10 cellular contexts compared by ENCODE assay signal in the genomic region with DNA sequence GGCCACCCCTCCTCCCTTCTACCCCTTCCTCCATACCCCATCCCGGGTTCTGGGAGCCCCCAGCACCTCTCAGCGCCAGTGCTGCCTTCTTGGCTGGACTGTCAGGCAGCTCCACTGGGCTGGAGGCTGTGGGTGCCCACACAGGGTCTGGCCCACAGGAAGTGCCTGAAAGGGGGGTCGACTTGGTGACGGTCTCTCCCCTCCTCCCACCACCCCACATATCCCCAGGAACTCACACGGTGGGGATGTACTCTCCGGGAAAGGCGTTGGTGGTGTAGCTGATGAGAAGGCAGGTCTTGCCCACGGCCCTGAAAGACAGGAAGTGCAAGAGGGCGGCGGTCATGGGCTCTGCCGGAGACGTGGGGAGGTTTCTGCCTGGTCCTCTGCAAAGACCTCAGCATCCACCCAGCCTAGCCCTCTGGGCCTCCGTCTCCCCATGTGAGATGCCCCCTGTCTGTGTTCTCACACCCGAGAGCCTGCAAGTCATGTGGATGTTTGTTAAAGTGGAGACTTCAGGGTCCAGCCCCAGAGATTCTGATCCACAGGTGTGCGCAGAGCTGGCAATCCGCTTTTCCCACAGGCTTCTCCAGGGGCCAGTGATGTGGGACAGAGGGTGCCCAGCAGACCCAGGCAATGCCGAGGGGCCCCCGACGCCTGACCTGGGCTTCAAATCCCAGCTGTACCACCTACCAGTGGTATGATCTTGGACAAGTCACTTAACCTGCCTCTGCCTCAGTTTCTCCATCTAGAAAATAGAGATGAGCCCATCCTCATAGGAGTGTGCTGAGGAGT. TPM values are rescaled to one million over a fixed set of nuclear protein-coding genes. Genes with fewer than 3 reads are reported as not detected.
DNase-seq lines count a peak whose midpoint lies in the region; ATAC-seq, FAIRE-seq and TF ChIP-seq lines count a peak whose summit lies in the region.
"Had no signal": no experiment of that assay in that cellular context is flagged by ENCODE, and none has a peak within 500 bp of the region (broad histone marks: within the 10 kb centered on the region; RNA-seq: fewer than 3 reads in every experiment).

No MANE protein-coding gene starts in this region.

- no peak overlapping the region for H2AK5ac ChIP-seq in H1 (ENCODE audit: low read depth, low read length)

- TF ChIP-seq EP300 in H1 (IDR thresholded peaks at IDR 0.05; ENCODE audit: borderline replicate concordance in 1 of 2, low read depth in 2 of 2, low read length in 2 of 2) = no peak

- no peak for TF ChIP-seq CTCF in H1 (IDR thresholded peaks at IDR 0.05; ENCODE audit: control extremely low read depth in 1 of 3, insufficient read depth in 1 of 3, low read depth in 1 of 3, low read length in 3 of 3)
- TF ChIP-seq CTCF in Caco-2 (IDR thresholded peaks at IDR 0.05; ENCODE audit: insufficient read depth in 1 of 2, low read depth in 1 of 2, low read length in 1 of 2, severe bottlenecking in 1 of 2, unreplicated experiment in 1 of 2) = no peak

- no peak overlapping the region for H4K5ac ChIP-seq in H1 (ENCODE audit: insufficient read length, low read depth, low read length)

- TF ChIP-seq RAD21 in H1 (IDR thresholded peaks at IDR 0.05 in 1 of 2, conservative IDR thresholded peaks at IDR 0.05 in 1 of 2; ENCODE audit: low read depth in 2 of 2, low read length in 2 of 2) = no peak

- no peak overlapping the region for H3K4me2 ChIP-seq in H1 (ENCODE audit: insufficient read depth in 1 of 2, low read depth in 2 of 2, low read length in 2 of 2)

- H3K9me3 Mint-ChIP-seq in T-cell (no peaks in the 10 kb centered on the region), Caco-2 (ENCODE audit: unreplicated experiment) (no peaks in the 10 kb centered on the region)
- no peaks in the 10 kb centered on the region for H3K9me3 Mint-ChIP-seq in stimulated activated naive B cell treated with anti-CD40 and anti-IgM and Interleukin-4, amounts not matched to agents 10 μg/mL and 1 μg/mL and 100 μg/mL, for 72 hours

- H3K27ac ChIP-seq in H1 (ENCODE audit: low read depth, low read length) = no peak overlapping the region

- H2BK120ac ChIP-seq in H1 (replicated peaks; ENCODE audit: low read depth, low read length) = no peak overlapping the region

- POLR2A ChIA-PET in T-cell (lab: Charles Lee) (interaction anchor here (0.6 to 1.0 kb wide), 3 partner anchors 18 to 172 kb away, joined by 3 read pairs; no protein-coding TSS in a partner anchor), H1 (lab: Charles Lee; ENCODE audit: partially characterized antibody) (interaction anchor here (2.3 kb wide), 1 partner anchor 16 kb away, joined by 7 read pairs; no protein-coding TSS in a partner anchor), Caco-2 (lab: Charles Lee) (no interaction called here)

- peak; percentile 55 for DNase-seq in activated CD4-positive, CD25-positive, alpha-beta regulatory T cell treated with anti-CD3 and anti-CD28 coated beads, Interleukin-2, amount 50 U/mL, for 72 hours
- peak in 12 of 34 experiments; percentile 33 to 60 (median 43) for DNase-seq in T-cell
- no peak for DNase-seq in H1 (ENCODE audit: low read depth in 1 of 2, low spot score in 2 of 2)
- no peak for DNase-seq in stimulated activated naive B cell treated with anti-CD40 and anti-IgM and Interleukin-4, amounts not matched to agents 10 μg/mL and 1 μg/mL and 100 μg/mL, for 72 hours
- no peak for DNase-seq in GM19240 (ENCODE audit: insufficient read length, low spot score)
- DNase-seq in Caco-2 = no peak

- no peak overlapping the region for H4K8ac ChIP-seq in H1 (ENCODE audit: extremely low read depth, insufficient read depth, low read length)

- no peak overlapping the region for H3K56ac ChIP-seq in H1 (replicated peaks; ENCODE audit: insufficient read length, low read depth, low read length)

- intact Hi-C loops in Caco-2 (cut with micrococcal nuclease; ENCODE audit: unreplicated experiment) = no loop called here

- FAIRE-seq in H1 (lab: Jason Lieb, UNC) = no peak

- H3K79me1 ChIP-seq in H1 (ENCODE audit: low read depth, low read length) = no peaks in the 10 kb centered on the region

- H3K4me3 Mint-ChIP-seq in T-cell = peak overlapping the region; percentile 93 to 97 (median 96)
- H3K4me3 Mint-ChIP-seq in stimulated activated naive B cell treated with anti-CD40 and anti-IgM and Interleukin-4, amounts not matched to agents 10 μg/mL and 1 μg/mL and 100 μg/mL, for 72 hours = peak overlapping the region; percentile 93 to 96
- no peak overlapping the region for H3K4me3 Mint-ChIP-seq in Caco-2 (ENCODE audit: unreplicated experiment)

- WGBS in H1 (ENCODE audit: extremely low coverage in 1 of 2, insufficient coverage in 1 of 2, insufficient read length in 1 of 2, insufficient replicate concordance in 2 of 2, low coverage in 1 of 2, low lambda C conversion rate in 2 of 2, missing lambda C conversion rate in 1 of 2), 2 experiments = 82% methylated on average over 19 of the region's 19 CpGs; no CpG with 5 or more reads in 1 of the 2 experiments

- no peak overlapping the region for H3K4ac ChIP-seq in H1 (replicated peaks; ENCODE audit: insufficient read length, low read depth, low read length)

- no peaks in the 10 kb centered on the region for H3K27me3 ChIP-seq in H1 (replicated peaks in 1 of 4; ENCODE audit: control insufficient read depth in 3 of 4, extremely low read depth in 1 of 4, insufficient read depth in 3 of 4, low read length in 3 of 4)
- no peaks in the 10 kb centered on the region; the same call in 1 of the 2 replicates for H3K27me3 ChIP-seq in Caco-2 (replicated peaks; ENCODE audit: control insufficient read depth, insufficient read depth, low read length)

- no peak overlapping the region for H2BK15ac ChIP-seq in H1 (ENCODE audit: low read length)

- no peak overlapping the region for H2AFZ ChIP-seq in H1 (ENCODE audit: low read length)

- TF ChIP-seq POLR2A in H1 (IDR thresholded peaks at IDR 0.05; ENCODE audit: control extremely low read depth in 1 of 2, low read depth in 2 of 2, low read length in 2 of 2) = no peak

- H3K36me3 Mint-ChIP-seq in T-cell (peaks cover 29% of the 10 kb centered on the region), Caco-2 (ENCODE audit: insufficient read depth, unreplicated experiment) (no peaks in the 10 kb centered on the region)
- peaks cover 53 to 64% of the 10 kb centered on the region in 2 donors for H3K36me3 Mint-ChIP-seq in stimulated activated naive B cell treated with anti-CD40 and anti-IgM and Interleukin-4, amounts not matched to agents 10 μg/mL and 1 μg/mL and 100 μg/mL, for 72 hours

- H3K9ac ChIP-seq in H1 (replicated peaks in 1 of 4; ENCODE audit: extremely low read depth in 1 of 4, low read depth in 3 of 4, low read length in 3 of 4) = no peak overlapping the region

- H3K27me3 Mint-ChIP-seq in T-cell (no peaks in the 10 kb centered on the region), Caco-2 (ENCODE audit: insufficient read depth, unreplicated experiment) (peaks cover 4% of the 10 kb centered on the region)
- no peaks in the 10 kb centered on the region for H3K27me3 Mint-ChIP-seq in stimulated activated naive B cell treated with anti-CD40 and anti-IgM and Interleukin-4, amounts not matched to agents 10 μg/mL and 1 μg/mL and 100 μg/mL, for 72 hours

- no peak overlapping the region for H3K4me3 ChIP-seq in H1 (ENCODE audit: extremely low read depth in 1 of 4, insufficient read depth in 2 of 4, low read depth in 3 of 4, low read length in 4 of 4)
- H3K4me3 ChIP-seq in Caco-2 (ENCODE audit: low read depth, low read length) = no peak overlapping the region
- H3K4me3 ChIP-seq: HAP-1 had no signal

- H4K20me1 ChIP-seq in H1 (replicated peaks in 1 of 2; ENCODE audit: control insufficient read depth in 1 of 2, insufficient read depth in 2 of 2, low read length in 2 of 2) = no peaks in the 10 kb centered on the region

- H3K9me3 ChIP-seq in H1 (ENCODE audit: insufficient read depth in 2 of 2, low read depth in 1 of 2, low read length in 1 of 2) (no peaks in the 10 kb centered on the region), Caco-2 (no peaks in the 10 kb centered on the region)
- H3K9me3 ChIP-seq: HAP-1 had no signal

- H3K18ac ChIP-seq in H1 (ENCODE audit: extremely low read depth, low read length) = peak overlapping the region; percentile 32; the same call in 1 of the 2 replicates

- no TSS peak for BruUV-seq in Caco-2 (replicated peaks; lab: Mats Ljungman, UMichigan)

- H2BK12ac ChIP-seq in H1 (ENCODE audit: low read depth, low read length) = no peak overlapping the region

- ATAC-seq in activated CD4-positive, CD25-positive, alpha-beta regulatory T cell treated with anti-CD3 and anti-CD28 coated beads, Interleukin-2, amount 50 U/mL, for 24 hours = no peak
- peak in 2 of 4 experiments; percentile 5 to 8 for ATAC-seq in T-cell (replicated peaks in 1 of 4)
- ATAC-seq in stimulated activated naive B cell treated with anti-CD40 and anti-IgM and Interleukin-4, amounts not matched to agents 10 μg/mL and 1 μg/mL and 100 μg/mL, for 72 hours (replicated peaks) = no peak
- no peak for ATAC-seq in HG03565 (IDR thresholded peaks at IDR 0.05; ENCODE audit: unreplicated experiment)

- H3K4me1 Mint-ChIP-seq in T-cell (peaks cover 71 to 82% (median 81%) of the 10 kb centered on the region in 3 donors), Caco-2 (ENCODE audit: low read depth, unreplicated experiment) (no peaks in the 10 kb centered on the region)
- peaks cover 57 to 85% of the 10 kb centered on the region in 2 donors for H3K4me1 Mint-ChIP-seq in stimulated activated naive B cell treated with anti-CD40 and anti-IgM and Interleukin-4, amounts not matched to agents 10 μg/mL and 1 μg/mL and 100 μg/mL, for 72 hours

- CTCF ChIA-PET in T-cell (lab: Charles Lee) (interaction anchor here (0.6 to 4.5 kb wide), 11 partner anchors 10 to 468 kb away, joined by 3 to 63 read pairs (median 5); no protein-coding TSS in a partner anchor), H1 (lab: Charles Lee; ENCODE audit: partially characterized antibody) (interaction anchor here (0.8 to 9.1 kb wide), 7 partner anchors 12 to 231 kb away, joined by 3 to 97 read pairs (median 5); no protein-coding TSS in a partner anchor), Caco-2 (lab: Charles Lee) (no interaction called here)

- H3K79me2 ChIP-seq in H1 (ENCODE audit: control insufficient read depth in 1 of 2, insufficient read depth in 2 of 2, low read length in 2 of 2) = no peaks in the 10 kb centered on the region

- H3K23ac ChIP-seq in H1 (ENCODE audit: insufficient read length) = no peak overlapping the region

- H3K4me1 ChIP-seq in H1 (replicated peaks in 1 of 4; ENCODE audit: control insufficient read depth in 3 of 4, insufficient read depth in 4 of 4, low read length in 3 of 4) (peaks cover 0 to 19% (median 6%) of the 10 kb centered on the region in 4 experiments; a peak in 6 of 7 replicates), Caco-2 (no peaks in the 10 kb centered on the region)
- H3K4me1 ChIP-seq: HAP-1 had no signal

- H2BK5ac ChIP-seq in H1 (ENCODE audit: low read depth, low read length) = no peak overlapping the region

- H4K91ac ChIP-seq in H1 (replicated peaks; ENCODE audit: insufficient read length, low read length) = peak overlapping the region; percentile 37

- H3K14ac ChIP-seq in H1 (ENCODE audit: insufficient read length) = no peak overlapping the region

- H3K36me3 ChIP-seq in H1 (ENCODE audit: control insufficient read depth in 2 of 4, insufficient read depth in 4 of 4, low read length in 3 of 4) (no peaks in the 10 kb centered on the region), Caco-2 (ENCODE audit: control insufficient read depth, insufficient read depth, low read length) (no peaks in the 10 kb centered on the region)
- H3K36me3 ChIP-seq: HAP-1 had no signal

- H2BK20ac ChIP-seq in H1 (ENCODE audit: low read length) = 0 out of 2 replicates have a peak overlapping the region, but pooled peaks have one; percentile 23

- peaks cover 4% of the 10 kb centered on the region; the same call in 1 of the 2 replicates for H3K23me2 ChIP-seq in H1 (ENCODE audit: low read depth, low read length)

- H3K27ac Mint-ChIP-seq in T-cell (peak overlapping the region; percentile 99), Caco-2 (ENCODE audit: unreplicated experiment) (no peak overlapping the region)
- peak overlapping the region; percentile 95 for H3K27ac Mint-ChIP-seq in stimulated activated naive B cell treated with anti-CD40 and anti-IgM and Interleukin-4, amounts not matched to agents 10 μg/mL and 1 μg/mL and 100 μg/mL, for 72 hours

RNA-seq across cellular contexts. Expression of a gene that starts 2.5 kb away (rescaled TPM):
- total RNA-seq in T-cell = 100 to 1,000 TPM; 353 to 413 (median 385) TPM
- total RNA-seq in H1 (2021; fragmentation: NEBNext Ultra II Directional; extraction: Animal tissue kit (Norgen Biotek cat#: 25700)) = 2.1 and 2.3 TPM in 2 replicates
- 4.3 and 6.1 TPM in 2 replicates for polyA plus RNA-seq in H1 (2011; rRNA removed)
- polyA plus RNA-seq in H1 (2011; cell fraction: cytosol; rRNA removed) = 1.5 TPM
- 6.4 TPM for polyA plus RNA-seq in H1 (2011; cell fraction: nucleus; rRNA removed)
- 1.6 to 3.7 TPM (median 2.8 TPM) in 4 replicates for polyA plus RNA-seq in H1 (2012, experiment 1 of 2)
- 1.8 TPM for polyA plus RNA-seq in H1 (2012, experiment 2 of 2)
- 4.4 TPM for polyA plus RNA-seq in H1 (2013, experiment 1 of 2)
- 4.1 TPM for polyA plus RNA-seq in H1 (2013, experiment 2 of 2)
- polyA minus RNA-seq in H1 (2011; rRNA and poly(A)+ RNA removed) = 1.7 and 2.9 TPM in 2 replicates
- 3.2 TPM for polyA minus RNA-seq in H1 (2011; cell fraction: cytosol; rRNA and poly(A)+ RNA removed)
- polyA minus RNA-seq in H1 (2011; cell fraction: nucleus; rRNA and poly(A)+ RNA removed) = 3.7 TPM
- 0.25 TPM in 1 of 2 replicates, not detected in the other for total RNA-seq in Caco-2 (2022)

RNA-seq across cellular contexts. Expression of a gene that starts 29.3 kb away (rescaled TPM):
- total RNA-seq in T-cell (1 to 10 TPM; 4.6 to 8.7 (median 5.3) TPM), Caco-2 (2022) (not detected in 2 replicates)
- total RNA-seq in H1 (2021; fragmentation: NEBNext Ultra II Directional; extraction: Animal tissue kit (Norgen Biotek cat#: 25700)) = 0.22 and 0.54 TPM in 2 replicates
- polyA plus RNA-seq in H1 (2011; rRNA removed) = 0.61 and 0.77 TPM in 2 replicates
- polyA plus RNA-seq in H1 (2011; cell fraction: cytosol; rRNA removed) = 0.54 TPM
- polyA plus RNA-seq in H1 (2011; cell fraction: nucleus; rRNA removed) = 0.53 TPM
- polyA plus RNA-seq in H1 (2012, experiment 1 of 2) = 0.47 to 1.0 TPM (median 0.80 TPM) in 4 replicates
- polyA plus RNA-seq in H1 (2012, experiment 2 of 2) = 0.73 TPM
- polyA plus RNA-seq in H1 (2013, experiment 1 of 2) = 0.14 TPM
- 0.17 TPM for polyA plus RNA-seq in H1 (2013, experiment 2 of 2)
- 0.35 and 1.2 TPM in 2 replicates for polyA minus RNA-seq in H1 (2011; rRNA and poly(A)+ RNA removed)
- 0.73 TPM for polyA minus RNA-seq in H1 (2011; cell fraction: cytosol; rRNA and poly(A)+ RNA removed)
- polyA minus RNA-seq in H1 (2011; cell fraction: nucleus; rRNA and poly(A)+ RNA removed) = 0.50 TPM
- total RNA-seq: RPMI7951 had no signal

RNA-seq across cellular contexts. Expression of a gene that starts 40.8 kb away (rescaled TPM):
- total RNA-seq in T-cell = 100 to 1,000 TPM; 146 to 181 (median 151) TPM
- total RNA-seq in H1 (2021; fragmentation: NEBNext Ultra II Directional; extraction: Animal tissue kit (Norgen Biotek cat#: 25700)) = not detected in 2 replicates
- 0.08 and 0.09 TPM in 2 replicates for polyA plus RNA-seq in H1 (2011; rRNA removed)
- 0.43 TPM for polyA plus RNA-seq in H1 (2011; cell fraction: cytosol; rRNA removed)
- polyA plus RNA-seq in H1 (2011; cell fraction: nucleus; rRNA removed) = 0.16 TPM
- 0.07 to 0.11 TPM in 2 of 4 replicates, not detected in the others for polyA plus RNA-seq in H1 (2012, experiment 1 of 2)
- polyA plus RNA-seq in H1 (2012, experiment 2 of 2) = not detected
- 0.02 TPM for polyA plus RNA-seq in H1 (2013, experiment 1 of 2)
- polyA plus RNA-seq in H1 (2013, experiment 2 of 2) = 0.04 TPM
- polyA minus RNA-seq in H1 (2011; rRNA and poly(A)+ RNA removed) = 0.10 TPM in 1 of 2 replicates, not detected in the other
- polyA minus RNA-seq in H1 (2011; cell fraction: cytosol; rRNA and poly(A)+ RNA removed) = not detected
- not detected for polyA minus RNA-seq in H1 (2011; cell fraction: nucleus; rRNA and poly(A)+ RNA removed)
- total RNA-seq in Caco-2 (2022) = not detected in 2 replicates

RNA-seq across cellular contexts. Expression of a gene that starts 53.5 kb away (rescaled TPM):
- total RNA-seq in T-cell = 10 to 100 TPM in 4 of 5 donors, 1 to 10 TPM in 1; 9.0 to 26.4 (median 22.0) TPM
- 3.1 and 4.6 TPM in 2 replicates for total RNA-seq in H1 (2021; fragmentation: NEBNext Ultra II Directional; extraction: Animal tissue kit (Norgen Biotek cat#: 25700))
- polyA plus RNA-seq in H1 (2011; rRNA removed) = 5.9 and 6.5 TPM in 2 replicates
- 5.7 TPM for polyA plus RNA-seq in H1 (2011; cell fraction: cytosol; rRNA removed)
- 17.9 TPM for polyA plus RNA-seq in H1 (2011; cell fraction: nucleus; rRNA removed)
- polyA plus RNA-seq in H1 (2012, experiment 1 of 2) = 4.9 to 6.3 TPM (median 5.5 TPM) in 4 replicates
- 2.6 TPM for polyA plus RNA-seq in H1 (2012, experiment 2 of 2)
- polyA plus RNA-seq in H1 (2013, experiment 1 of 2) = 5.6 TPM
- 6.5 TPM for polyA plus RNA-seq in H1 (2013, experiment 2 of 2)
- polyA minus RNA-seq in H1 (2011; rRNA and poly(A)+ RNA removed) = 5.3 and 5.7 TPM in 2 replicates
- 2.9 TPM for polyA minus RNA-seq in H1 (2011; cell fraction: cytosol; rRNA and poly(A)+ RNA removed)
- 11.6 TPM for polyA minus RNA-seq in H1 (2011; cell fraction: nucleus; rRNA and poly(A)+ RNA removed)
- 7.4 and 7.7 TPM in 2 replicates for total RNA-seq in Caco-2 (2022)

Comparison
In these comparisons a context has a peak if more than half of its experiments do, and no peak if none do; other contexts are left out.
1. RNA of a gene that starts 2.5 kb away (total RNA-seq): 353 to 413 TPM in T-cell; 2.1 to 2.3 TPM in H1 and 0.25 TPM in Caco-2; every median in the first group is over 100 times any median in the second.
2. RNA of a gene that starts 40.8 kb away (total RNA-seq): 146 to 181 TPM in T-cell; not detected in H1 and not detected in Caco-2; every median in the first group is over 100 times any median in the second.